Comparison of ENCODE assay signal across 1 cellular context in the genomic region with DNA sequence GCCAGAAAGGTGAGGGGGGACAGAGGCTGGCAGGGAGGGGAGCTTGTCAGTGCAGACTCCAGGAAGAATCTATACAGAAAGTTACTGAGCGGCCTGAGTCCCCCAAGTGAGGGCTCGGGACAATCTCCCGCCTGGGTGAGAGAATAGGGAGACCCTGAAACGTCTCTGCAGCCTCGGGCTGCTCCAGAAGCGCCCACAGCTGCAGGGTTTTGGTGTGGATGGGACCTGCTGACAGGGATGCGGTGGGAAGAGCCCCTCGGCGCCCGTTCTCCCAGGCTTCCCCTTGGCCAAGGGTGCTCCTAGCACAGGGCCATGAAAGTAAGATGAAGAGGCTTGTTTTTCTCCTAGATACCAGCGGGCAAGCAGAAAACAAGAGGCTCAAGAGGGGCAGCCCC.
TF ChIP-seq lines count a peak whose summit lies in the region.

No MANE protein-coding gene starts in this region.

TF ChIP-seq in GM23338, 12 proteins besides CTCF, POLR2A, EP300 and RAD21 (continued from another document):
- TF ChIP-seq, protein P1, sequence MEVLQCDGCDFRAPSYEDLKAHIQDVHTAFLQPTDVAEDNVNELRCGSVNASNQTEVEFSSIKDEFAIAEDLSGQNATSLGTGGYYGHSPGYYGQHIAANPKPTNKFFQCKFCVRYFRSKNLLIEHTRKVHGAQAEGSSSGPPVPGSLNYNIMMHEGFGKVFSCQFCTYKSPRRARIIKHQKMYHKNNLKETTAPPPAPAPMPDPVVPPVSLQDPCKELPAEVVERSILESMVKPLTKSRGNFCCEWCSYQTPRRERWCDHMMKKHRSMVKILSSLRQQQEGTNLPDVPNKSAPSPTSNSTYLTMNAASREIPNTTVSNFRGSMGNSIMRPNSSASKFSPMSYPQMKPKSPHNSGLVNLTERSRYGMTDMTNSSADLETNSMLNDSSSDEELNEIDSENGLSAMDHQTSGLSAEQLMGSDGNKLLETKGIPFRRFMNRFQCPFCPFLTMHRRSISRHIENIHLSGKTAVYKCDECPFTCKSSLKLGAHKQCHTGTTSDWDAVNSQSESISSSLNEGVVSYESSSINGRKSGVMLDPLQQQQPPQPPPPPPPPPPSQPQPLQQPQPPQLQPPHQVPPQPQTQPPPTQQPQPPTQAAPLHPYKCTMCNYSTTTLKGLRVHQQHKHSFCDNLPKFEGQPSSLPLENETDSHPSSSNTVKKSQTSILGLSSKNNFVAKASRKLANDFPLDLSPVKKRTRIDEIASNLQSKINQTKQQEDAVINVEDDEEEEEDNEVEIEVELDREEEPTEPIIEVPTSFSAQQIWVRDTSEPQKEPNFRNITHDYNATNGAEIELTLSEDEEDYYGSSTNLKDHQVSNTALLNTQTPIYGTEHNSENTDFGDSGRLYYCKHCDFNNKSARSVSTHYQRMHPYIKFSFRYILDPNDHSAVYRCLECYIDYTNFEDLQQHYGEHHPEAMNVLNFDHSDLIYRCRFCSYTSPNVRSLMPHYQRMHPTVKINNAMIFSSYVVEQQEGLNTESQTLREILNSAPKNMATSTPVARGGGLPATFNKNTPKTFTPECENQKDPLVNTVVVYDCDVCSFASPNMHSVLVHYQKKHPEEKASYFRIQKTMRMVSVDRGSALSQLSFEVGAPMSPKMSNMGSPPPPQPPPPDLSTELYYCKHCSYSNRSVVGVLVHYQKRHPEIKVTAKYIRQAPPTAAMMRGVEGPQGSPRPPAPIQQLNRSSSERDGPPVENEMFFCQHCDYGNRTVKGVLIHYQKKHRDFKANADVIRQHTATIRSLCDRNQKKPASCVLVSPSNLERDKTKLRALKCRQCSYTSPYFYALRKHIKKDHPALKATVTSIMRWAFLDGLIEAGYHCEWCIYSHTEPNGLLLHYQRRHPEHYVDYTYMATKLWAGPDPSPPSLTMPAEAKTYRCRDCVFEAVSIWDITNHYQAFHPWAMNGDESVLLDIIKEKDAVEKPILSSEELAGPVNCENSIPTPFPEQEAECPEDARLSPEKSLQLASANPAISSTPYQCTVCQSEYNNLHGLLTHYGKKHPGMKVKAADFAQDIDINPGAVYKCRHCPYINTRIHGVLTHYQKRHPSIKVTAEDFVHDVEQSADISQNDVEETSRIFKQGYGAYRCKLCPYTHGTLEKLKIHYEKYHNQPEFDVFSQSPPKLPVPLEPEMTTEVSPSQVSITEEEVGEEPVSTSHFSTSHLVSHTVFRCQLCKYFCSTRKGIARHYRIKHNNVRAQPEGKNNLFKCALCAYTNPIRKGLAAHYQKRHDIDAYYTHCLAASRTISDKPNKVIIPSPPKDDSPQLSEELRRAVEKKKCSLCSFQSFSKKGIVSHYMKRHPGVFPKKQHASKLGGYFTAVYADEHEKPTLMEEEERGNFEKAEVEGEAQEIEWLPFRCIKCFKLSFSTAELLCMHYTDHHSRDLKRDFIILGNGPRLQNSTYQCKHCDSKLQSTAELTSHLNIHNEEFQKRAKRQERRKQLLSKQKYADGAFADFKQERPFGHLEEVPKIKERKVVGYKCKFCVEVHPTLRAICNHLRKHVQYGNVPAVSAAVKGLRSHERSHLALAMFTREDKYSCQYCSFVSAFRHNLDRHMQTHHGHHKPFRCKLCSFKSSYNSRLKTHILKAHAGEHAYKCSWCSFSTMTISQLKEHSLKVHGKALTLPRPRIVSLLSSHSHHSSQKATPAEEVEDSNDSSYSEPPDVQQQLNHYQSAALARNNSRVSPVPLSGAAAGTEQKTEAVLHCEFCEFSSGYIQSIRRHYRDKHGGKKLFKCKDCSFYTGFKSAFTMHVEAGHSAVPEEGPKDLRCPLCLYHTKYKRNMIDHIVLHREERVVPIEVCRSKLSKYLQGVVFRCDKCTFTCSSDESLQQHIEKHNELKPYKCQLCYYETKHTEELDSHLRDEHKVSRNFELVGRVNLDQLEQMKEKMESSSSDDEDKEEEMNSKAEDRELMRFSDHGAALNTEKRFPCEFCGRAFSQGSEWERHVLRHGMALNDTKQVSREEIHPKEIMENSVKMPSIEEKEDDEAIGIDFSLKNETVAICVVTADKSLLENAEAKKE (CRISPR knock-in tag; IDR thresholded peaks at IDR 0.05), result no peak
- no peak for TF ChIP-seq NANOG (IDR thresholded peaks at IDR 0.05; ENCODE audit: borderline replicate concordance)
- no peak for TF ChIP-seq POLR2AphosphoS5 (IDR thresholded peaks at IDR 0.05; ENCODE audit: low read depth)
- no peak for TF ChIP-seq STAT1 (IDR thresholded peaks at IDR 0.05; ENCODE audit: unreplicated experiment)
